ENCODE assay signal across 9 cellular contexts in the genomic region with DNA sequence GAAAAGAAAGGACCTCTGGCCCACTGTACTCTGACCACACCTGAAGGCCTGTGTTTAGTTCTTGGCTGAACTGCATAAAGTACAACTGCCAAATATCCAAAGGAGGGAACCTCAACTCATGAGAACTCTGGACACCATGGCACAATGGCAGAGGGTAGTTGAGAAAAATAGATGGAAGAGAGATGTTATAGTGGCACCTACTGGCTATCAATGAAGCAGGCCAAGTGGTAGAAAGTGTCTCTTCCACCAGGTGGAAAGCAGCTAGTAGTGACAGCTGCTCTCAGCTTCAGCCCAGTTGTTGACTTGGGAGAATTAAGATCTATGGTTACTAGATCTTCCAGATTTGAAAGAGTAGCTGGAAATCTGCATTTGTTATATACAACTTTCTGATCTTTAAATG. TPM values are rescaled to one million over a fixed set of nuclear protein-coding genes. Genes with fewer than 3 reads are reported as not detected.
DNase-seq lines count a peak whose midpoint lies in the region; ATAC-seq, FAIRE-seq and TF ChIP-seq lines count a peak whose summit lies in the region.
"Had no signal": no experiment of that assay in that cellular context is flagged by ENCODE, and none has a peak within 500 bp of the region (broad histone marks: within the 10 kb centered on the region; RNA-seq: fewer than 3 reads in every experiment).

No MANE protein-coding gene starts in this region.

- FAIRE-seq in HepG2 (lab: Jason Lieb, UNC): peak; percentile 68

- CTCF ChIA-PET in HepG2 (lab: Yijun Ruan, JAX; ENCODE audit: low intra/inter-chr PET ratio, low total read pairs): interaction anchor here (1.7 kb wide), 1 partner anchor 175 kb away, joined by 5 read pairs; no protein-coding TSS in a partner anchor

- TF ChIP-seq POLR2A in HepG2 (IDR thresholded peaks at IDR 0.05; ENCODE audit: insufficient read depth in 1 of 2, low read depth in 2 of 2, low read length in 2 of 2): no peak

- ATAC-seq in DND-41 (ENCODE audit: insufficient read depth, low read depth) (no peak), HepG2 (peak; percentile 19; the same call in 2 of the 3 replicates), HG02588 (IDR thresholded peaks at IDR 0.05; ENCODE audit: unreplicated experiment) (no peak), GM18520 (IDR thresholded peaks at IDR 0.05; ENCODE audit: unreplicated experiment) (no peak)
- ATAC-seq: T-cell had no signal

- no peak overlapping the region for H3K4me3 ChIP-seq in DND-41 (ENCODE audit: low read depth in 1 of 2, low read length in 2 of 2)
- no peak overlapping the region for H3K4me3 ChIP-seq in HepG2 (replicated peaks in 1 of 3; ENCODE audit: insufficient read depth in 1 of 3, low read depth in 2 of 3, low read length in 3 of 3)

- H2AFZ ChIP-seq in DND-41 (ENCODE audit: low read depth, low read length): no peak overlapping the region
- H2AFZ ChIP-seq in HepG2 (ENCODE audit: low read length): no peak overlapping the region

- H3K4me1 ChIP-seq in DND-41 (ENCODE audit: insufficient read depth, low read length) (peaks cover 57% of the 10 kb centered on the region), HepG2 (ENCODE audit: insufficient read depth, low read length) (peaks cover 27% of the 10 kb centered on the region)

- H3K9ac ChIP-seq in DND-41 (ENCODE audit: low read depth, low read length) (no peak overlapping the region), HepG2 (ENCODE audit: insufficient read depth, low read depth, low read length) (no peak overlapping the region)

- peak; percentile 51 for TF ChIP-seq CTCF in DND-41 (IDR thresholded peaks at IDR 0.05; ENCODE audit: borderline replicate concordance, extremely low read depth, low read length, poor library complexity, severe bottlenecking)
- TF ChIP-seq CTCF in VCaP (conservative IDR thresholded peaks at IDR 0.05): 0 out of 2 replicates have a peak, but pooled peaks have one; percentile 30
- peak; percentile 65 for TF ChIP-seq CTCF in HepG2 (CRISPR knock-in tag; IDR thresholded peaks at IDR 0.05)

- H3K27me3 ChIP-seq in DND-41 (ENCODE audit: insufficient read depth, low read length, poor library complexity) (no peaks in the 10 kb centered on the region), HepG2 (ENCODE audit: control insufficient read depth in 1 of 2, insufficient read depth in 2 of 2, low read length in 2 of 2) (no peaks in the 10 kb centered on the region; a peak in 1 of 5 replicates)

- TF ChIP-seq EP300 in HepG2 (IDR thresholded peaks at IDR 0.05; ENCODE audit: low read depth in 2 of 2, low read length in 2 of 2) (no peak), HepG2 (CRISPR knock-in tag; IDR thresholded peaks at IDR 0.05; ENCODE audit: borderline replicate concordance) (no peak)

- peaks cover 79% of the 10 kb centered on the region for H3K79me2 ChIP-seq in DND-41 (ENCODE audit: insufficient read depth, low read length)
- peaks cover 43% of the 10 kb centered on the region for H3K79me2 ChIP-seq in HepG2 (ENCODE audit: insufficient read depth, low read length)

- POLR2A ChIA-PET in HepG2 (lab: Yijun Ruan, JAX): no interaction called here

- H3K9me3 ChIP-seq in DND-41 (ENCODE audit: insufficient read depth, low read length, severe bottlenecking) (no peaks in the 10 kb centered on the region), HepG2 (ENCODE audit: low read length) (no peaks in the 10 kb centered on the region)

- no peak overlapping the region for H3K27ac ChIP-seq in DND-41 (ENCODE audit: low read length)
- no peak overlapping the region for H3K27ac ChIP-seq in VCaP
- no peak overlapping the region for H3K27ac ChIP-seq in HepG2 (ENCODE audit: extremely low read length, insufficient read depth, low read length)

- TF ChIP-seq RAD21 in HepG2 (CRISPR knock-in tag; IDR thresholded peaks at IDR 0.05): no peak; the same call in 1 of the 2 replicates

- intact Hi-C loops in HepG2 (cut with micrococcal nuclease; ENCODE audit: unreplicated experiment): loop anchor here (2.0 kb wide), 1 partner anchor 175 kb away; no protein-coding TSS in a partner anchor

- H3K4me2 ChIP-seq in DND-41 (ENCODE audit: insufficient read depth, low read length) (peak overlapping the region; percentile 14; the same call in 1 of the 2 replicates), HepG2 (ENCODE audit: low read depth, low read length) (no peak overlapping the region)

- peaks cover 34% of the 10 kb centered on the region; the same call in 1 of the 2 replicates for H4K20me1 ChIP-seq in DND-41 (ENCODE audit: insufficient read depth, low read length)
- peaks cover under 1% of the 10 kb centered on the region; the same call in 1 of the 2 replicates for H4K20me1 ChIP-seq in HepG2 (ENCODE audit: insufficient read depth, low read length)

- no peak for DNase-seq in DND-41
- DNase-seq in HT-29 (ENCODE audit: low spot score): peak; percentile 31
- DNase-seq in HepG2 (ENCODE audit: low spot score): peak; percentile 41
- DNase-seq in GOT3 (lab: John Stamatoyannopoulos, UW): no peak
- DNase-seq: occipital lobe, T-cell had no signal

- H3K36me3 ChIP-seq in DND-41 (ENCODE audit: insufficient read depth, low read length): peaks cover 56% of the 10 kb centered on the region
- peaks cover 1 to 13% of the 10 kb centered on the region in 2 experiments; a peak in 4 of 5 replicates for H3K36me3 ChIP-seq in HepG2 (replicated peaks in 1 of 2; ENCODE audit: control insufficient read depth in 1 of 2, insufficient read depth in 2 of 2, low read length in 2 of 2)

- in situ Hi-C loops in HepG2 (cut with HindIII; ENCODE audit: extremely low pct_ligation_motif_present, low pct_unique_long_range_greater_than_20kb): no loop called here

- BruUV-seq in HepG2 (replicated peaks; lab: Mats Ljungman, UMichigan): no TSS peak

RNA-seq across cellular contexts. Expression of a gene that starts 3.2 kb away (rescaled TPM):
- total RNA-seq in HT-29 (2014; rRNA removed; shearing (Covaris generic)): 4.1 and 7.0 TPM in 2 replicates
- total RNA-seq in HepG2 (2016; rRNA removed; fragmentation: Illumina TruSeq; extraction: Trizol): 20.9 and 25.0 TPM in 2 replicates
- total RNA-seq in HepG2 (2016; cell fraction: cytosol; rRNA removed; fragmentation: Illumina TruSeq; extraction: Trizol; ENCODE audit: low read depth): 15.0 and 15.3 TPM in 2 replicates
- total RNA-seq in HepG2 (2016; cell fraction: insoluble cytoplasmic fraction; rRNA removed; fragmentation: Illumina TruSeq; extraction: Trizol): 21.7 and 30.3 TPM in 2 replicates
- 13.3 and 13.7 TPM in 2 replicates for total RNA-seq in HepG2 (2016; cell fraction: membrane; rRNA removed; fragmentation: Illumina TruSeq; extraction: Trizol)
- total RNA-seq in HepG2 (2016; cell fraction: nucleus; rRNA removed; fragmentation: Illumina TruSeq; extraction: Trizol): 13.4 and 18.3 TPM in 2 replicates
- 14.2 and 19.0 TPM in 2 replicates for polyA plus RNA-seq in HepG2 (2011; rRNA removed)
- 5.0 and 8.9 TPM in 2 replicates for polyA plus RNA-seq in HepG2 (2011; cell fraction: cytosol; rRNA removed)
- polyA plus RNA-seq in HepG2 (2011; cell fraction: nucleus; rRNA removed): 4.0 and 7.0 TPM in 2 replicates
- 12.4 and 13.1 TPM in 2 replicates for polyA plus RNA-seq in HepG2 (2012)
- polyA plus RNA-seq in HepG2 (2016; cell fraction: cytosol; fragmentation: Illumina TruSeq; extraction: Trizol; ENCODE audit: low read depth): 7.9 and 10.0 TPM in 2 replicates
- polyA plus RNA-seq in HepG2 (2016; cell fraction: insoluble cytoplasmic fraction; fragmentation: Illumina TruSeq; extraction: Trizol; ENCODE audit: low read depth): 27.3 and 32.8 TPM in 2 replicates
- polyA plus RNA-seq in HepG2 (2016; cell fraction: membrane; fragmentation: Illumina TruSeq; extraction: Trizol; ENCODE audit: low read depth): 9.6 and 13.7 TPM in 2 replicates
- 20.1 and 21.9 TPM in 2 replicates for polyA plus RNA-seq in HepG2 (2016; cell fraction: nucleus; fragmentation: Illumina TruSeq; extraction: Trizol; ENCODE audit: insufficient read depth, low read depth)
- polyA minus RNA-seq in HepG2 (2011; rRNA and poly(A)+ RNA removed; ENCODE audit: low replicate concordance): 1.9 and 7.5 TPM in 2 replicates
- polyA minus RNA-seq in HepG2 (2011; cell fraction: cytosol; rRNA and poly(A)+ RNA removed): 2.8 and 3.5 TPM in 2 replicates
- 21.2 and 22.8 TPM in 2 replicates for polyA minus RNA-seq in HepG2 (2011; cell fraction: nucleus; rRNA and poly(A)+ RNA removed)

RNA-seq across cellular contexts. Expression of a gene that starts 3.4 kb away (rescaled TPM):
- 0.31 and 1.1 TPM in 2 replicates for total RNA-seq in HT-29 (2014; rRNA removed; shearing (Covaris generic))
- 3.6 and 4.1 TPM in 2 replicates for total RNA-seq in HepG2 (2016; rRNA removed; fragmentation: Illumina TruSeq; extraction: Trizol)
- total RNA-seq in HepG2 (2016; cell fraction: cytosol; rRNA removed; fragmentation: Illumina TruSeq; extraction: Trizol; ENCODE audit: low read depth): 2.2 and 2.4 TPM in 2 replicates
- total RNA-seq in HepG2 (2016; cell fraction: insoluble cytoplasmic fraction; rRNA removed; fragmentation: Illumina TruSeq; extraction: Trizol): 3.2 and 4.7 TPM in 2 replicates
- 6.2 and 6.9 TPM in 2 replicates for total RNA-seq in HepG2 (2016; cell fraction: membrane; rRNA removed; fragmentation: Illumina TruSeq; extraction: Trizol)
- total RNA-seq in HepG2 (2016; cell fraction: nucleus; rRNA removed; fragmentation: Illumina TruSeq; extraction: Trizol): 3.8 and 4.0 TPM in 2 replicates
- polyA plus RNA-seq in HepG2 (2011; rRNA removed): 8.7 and 10.1 TPM in 2 replicates
- 10.2 and 10.7 TPM in 2 replicates for polyA plus RNA-seq in HepG2 (2011; cell fraction: cytosol; rRNA removed)
- polyA plus RNA-seq in HepG2 (2011; cell fraction: nucleus; rRNA removed): 9.3 and 9.9 TPM in 2 replicates
- 12.3 and 32.8 TPM in 2 replicates for polyA plus RNA-seq in HepG2 (2012)
- polyA plus RNA-seq in HepG2 (2016; cell fraction: cytosol; fragmentation: Illumina TruSeq; extraction: Trizol; ENCODE audit: low read depth): 7.2 and 9.4 TPM in 2 replicates
- 13.1 and 13.3 TPM in 2 replicates for polyA plus RNA-seq in HepG2 (2016; cell fraction: insoluble cytoplasmic fraction; fragmentation: Illumina TruSeq; extraction: Trizol; ENCODE audit: low read depth)
- 15.0 and 15.5 TPM in 2 replicates for polyA plus RNA-seq in HepG2 (2016; cell fraction: membrane; fragmentation: Illumina TruSeq; extraction: Trizol; ENCODE audit: low read depth)
- 9.5 and 9.7 TPM in 2 replicates for polyA plus RNA-seq in HepG2 (2016; cell fraction: nucleus; fragmentation: Illumina TruSeq; extraction: Trizol; ENCODE audit: insufficient read depth, low read depth)
- 1.0 and 10.4 TPM in 2 replicates for polyA minus RNA-seq in HepG2 (2011; rRNA and poly(A)+ RNA removed; ENCODE audit: low replicate concordance)
- polyA minus RNA-seq in HepG2 (2011; cell fraction: cytosol; rRNA and poly(A)+ RNA removed): 6.8 and 7.9 TPM in 2 replicates
- polyA minus RNA-seq in HepG2 (2011; cell fraction: nucleus; rRNA and poly(A)+ RNA removed): 11.7 and 13.4 TPM in 2 replicates

RNA-seq across cellular contexts. Expression of a gene that starts 7.3 kb away (rescaled TPM):
- 79.0 and 86.0 TPM in 2 replicates for total RNA-seq in HT-29 (2014; rRNA removed; shearing (Covaris generic))
- total RNA-seq in HepG2 (2016; rRNA removed; fragmentation: Illumina TruSeq; extraction: Trizol): 266 and 359 TPM in 2 replicates
- 93.1 and 113 TPM in 2 replicates for total RNA-seq in HepG2 (2016; cell fraction: cytosol; rRNA removed; fragmentation: Illumina TruSeq; extraction: Trizol; ENCODE audit: low read depth)
- 255 and 373 TPM in 2 replicates for total RNA-seq in HepG2 (2016; cell fraction: insoluble cytoplasmic fraction; rRNA removed; fragmentation: Illumina TruSeq; extraction: Trizol)
- total RNA-seq in HepG2 (2016; cell fraction: membrane; rRNA removed; fragmentation: Illumina TruSeq; extraction: Trizol): 138 and 151 TPM in 2 replicates
- 76.2 and 83.8 TPM in 2 replicates for total RNA-seq in HepG2 (2016; cell fraction: nucleus; rRNA removed; fragmentation: Illumina TruSeq; extraction: Trizol)
- polyA plus RNA-seq in HepG2 (2011; rRNA removed): 147 and 188 TPM in 2 replicates
- polyA plus RNA-seq in HepG2 (2011; cell fraction: cytosol; rRNA removed): 236 and 276 TPM in 2 replicates
- polyA plus RNA-seq in HepG2 (2011; cell fraction: nucleus; rRNA removed): 40.2 and 44.6 TPM in 2 replicates
- polyA plus RNA-seq in HepG2 (2012): 97.0 and 122 TPM in 2 replicates
- polyA plus RNA-seq in HepG2 (2016; cell fraction: cytosol; fragmentation: Illumina TruSeq; extraction: Trizol; ENCODE audit: low read depth): 101 and 125 TPM in 2 replicates
- 322 and 359 TPM in 2 replicates for polyA plus RNA-seq in HepG2 (2016; cell fraction: insoluble cytoplasmic fraction; fragmentation: Illumina TruSeq; extraction: Trizol; ENCODE audit: low read depth)
- polyA plus RNA-seq in HepG2 (2016; cell fraction: membrane; fragmentation: Illumina TruSeq; extraction: Trizol; ENCODE audit: low read depth): 105 and 119 TPM in 2 replicates
- polyA plus RNA-seq in HepG2 (2016; cell fraction: nucleus; fragmentation: Illumina TruSeq; extraction: Trizol; ENCODE audit: insufficient read depth, low read depth): 146 and 155 TPM in 2 replicates
- 30.3 and 88.3 TPM in 2 replicates for polyA minus RNA-seq in HepG2 (2011; rRNA and poly(A)+ RNA removed; ENCODE audit: low replicate concordance)
- polyA minus RNA-seq in HepG2 (2011; cell fraction: cytosol; rRNA and poly(A)+ RNA removed): 40.0 and 52.4 TPM in 2 replicates
- 10.8 and 14.4 TPM in 2 replicates for polyA minus RNA-seq in HepG2 (2011; cell fraction: nucleus; rRNA and poly(A)+ RNA removed)

RNA-seq across cellular contexts. Expression of a gene that starts 7.7 kb away (rescaled TPM):
- 7.4 and 8.5 TPM in 2 replicates for total RNA-seq in HT-29 (2014; rRNA removed; shearing (Covaris generic))
- 9.1 and 10.7 TPM in 2 replicates for total RNA-seq in HepG2 (2016; rRNA removed; fragmentation: Illumina TruSeq; extraction: Trizol)
- 10.1 and 10.8 TPM in 2 replicates for total RNA-seq in HepG2 (2016; cell fraction: cytosol; rRNA removed; fragmentation: Illumina TruSeq; extraction: Trizol; ENCODE audit: low read depth)
- total RNA-seq in HepG2 (2016; cell fraction: insoluble cytoplasmic fraction; rRNA removed; fragmentation: Illumina TruSeq; extraction: Trizol): 8.7 and 9.2 TPM in 2 replicates
- 8.4 and 8.8 TPM in 2 replicates for total RNA-seq in HepG2 (2016; cell fraction: membrane; rRNA removed; fragmentation: Illumina TruSeq; extraction: Trizol)
- 13.9 and 14.9 TPM in 2 replicates for total RNA-seq in HepG2 (2016; cell fraction: nucleus; rRNA removed; fragmentation: Illumina TruSeq; extraction: Trizol)
- polyA plus RNA-seq in HepG2 (2011; rRNA removed): 4.6 and 5.2 TPM in 2 replicates
- polyA plus RNA-seq in HepG2 (2011; cell fraction: cytosol; rRNA removed): 1.5 and 2.1 TPM in 2 replicates
- 9.1 and 10.2 TPM in 2 replicates for polyA plus RNA-seq in HepG2 (2011; cell fraction: nucleus; rRNA removed)
- 3.9 and 4.2 TPM in 2 replicates for polyA plus RNA-seq in HepG2 (2012)
- 0.69 and 0.77 TPM in 2 replicates for polyA plus RNA-seq in HepG2 (2016; cell fraction: cytosol; fragmentation: Illumina TruSeq; extraction: Trizol; ENCODE audit: low read depth)
- polyA plus RNA-seq in HepG2 (2016; cell fraction: insoluble cytoplasmic fraction; fragmentation: Illumina TruSeq; extraction: Trizol; ENCODE audit: low read depth): 8.6 and 8.9 TPM in 2 replicates
- polyA plus RNA-seq in HepG2 (2016; cell fraction: membrane; fragmentation: Illumina TruSeq; extraction: Trizol; ENCODE audit: low read depth): 2.1 and 3.3 TPM in 2 replicates
- 16.8 and 22.4 TPM in 2 replicates for polyA plus RNA-seq in HepG2 (2016; cell fraction: nucleus; fragmentation: Illumina TruSeq; extraction: Trizol; ENCODE audit: insufficient read depth, low read depth)
- polyA minus RNA-seq in HepG2 (2011; rRNA and poly(A)+ RNA removed; ENCODE audit: low replicate concordance): 2.2 and 12.2 TPM in 2 replicates
- polyA minus RNA-seq in HepG2 (2011; cell fraction: cytosol; rRNA and poly(A)+ RNA removed): 2.5 and 3.3 TPM in 2 replicates
- 21.6 and 23.2 TPM in 2 replicates for polyA minus RNA-seq in HepG2 (2011; cell fraction: nucleus; rRNA and poly(A)+ RNA removed)

Comparison
In these comparisons a context has a peak if more than half of its experiments do, and no peak if none do; other contexts are left out.
1. DNase-seq: peak in HT-29 (single experiment) and HepG2 (single experiment); none in DND-41 (single experiment) and GOT3 (single experiment).
2. Peak in every context shown above with its lines, with median percentiles within 50 percentile points of each other: CTCF ChIP-seq.